Comparison of ENCODE assay signal across 26 cellular contexts in genomic region chr11:57368106-57368826, GRCh38. TPM values are rescaled to one million over a fixed set of nuclear protein-coding genes. Genes with fewer than 3 reads are reported as not detected.
A peak's percentile ranks its signal among the peaks of the same experiment; 100 is the strongest.
DNase-seq lines count a peak whose midpoint lies in the region; ATAC-seq and TF ChIP-seq lines count a peak whose summit lies in the region.
"Had no signal": no experiment of that assay in that cellular context is flagged by ENCODE, and none has a peak within 500 bp of the region (broad histone marks: within the 10 kb centered on the region; RNA-seq: fewer than 3 reads in every experiment).

No MANE protein-coding gene starts in this region.

- H3K9me3 Mint-ChIP-seq in dendritic cell treated with granulocyte-macrophage colony-stimulating factor and Interleukin-4, amounts not matched to agents 40 ng/mL and 50 ng/mL, for 4 days, result no peaks in the 10 kb centered on the region
- H3K9me3 Mint-ChIP-seq: stimulated activated naive CD8-positive, alpha-beta T cell treated with anti-CD3 and anti-CD28 coated beads, Interleukin-15, Interleukin-2, amounts not matched to agents 100 ng/mL and 50 ng/mL, for 24 hours had no signal

- H3K4me3 Mint-ChIP-seq in dendritic cell treated with granulocyte-macrophage colony-stimulating factor and Interleukin-4, amounts not matched to agents 40 ng/mL and 50 ng/mL, for 4 days, result no peak overlapping the region
- H3K4me3 Mint-ChIP-seq: brain; stimulated activated naive CD8-positive, alpha-beta T cell treated with anti-CD3 and anti-CD28 coated beads, Interleukin-15, Interleukin-2, amounts not matched to agents 100 ng/mL and 50 ng/mL, for 24 hours had no signal

- H3K9me3 ChIP-seq in thyroid gland, result no peaks in the 10 kb centered on the region
- H3K9me3 ChIP-seq: gastrocnemius medialis, sigmoid colon, SJSA1 had no signal

- 46 to 53% methylated on average over 11 to 12 of the region's 18 CpGs for WGBS in thyroid gland, 2 donors

- H3K27ac ChIP-seq in thyroid gland, result no peak overlapping the region
- H3K27ac ChIP-seq: gastrocnemius medialis, sigmoid colon, SJSA1 had no signal

- H3K4me3 ChIP-seq in thyroid gland (replicated peaks in 1 of 3), result no peak overlapping the region
- H3K4me3 ChIP-seq: gastrocnemius medialis, sigmoid colon, SJSA1 had no signal

- peaks cover 10% of the 10 kb centered on the region for H3K27me3 Mint-ChIP-seq in dendritic cell treated with granulocyte-macrophage colony-stimulating factor and Interleukin-4, amounts not matched to agents 40 ng/mL and 50 ng/mL, for 4 days

- H3K36me3 Mint-ChIP-seq in dendritic cell treated with granulocyte-macrophage colony-stimulating factor and Interleukin-4, amounts not matched to agents 40 ng/mL and 50 ng/mL, for 4 days (ENCODE audit: low read depth), result no peaks in the 10 kb centered on the region
- H3K36me3 Mint-ChIP-seq: brain had no signal

- no peaks in the 10 kb centered on the region for H3K27me3 ChIP-seq in thyroid gland
- H3K27me3 ChIP-seq: gastrocnemius medialis had no signal

- TF ChIP-seq CTCF in thyroid gland (IDR thresholded peaks at IDR 0.05), result no peak

- no peak for ATAC-seq in GM21447 (IDR thresholded peaks at IDR 0.05; ENCODE audit: unreplicated experiment)
- ATAC-seq: gastrocnemius medialis had no signal

- intact Hi-C loops in dendritic cell treated with granulocyte-macrophage colony-stimulating factor and Interleukin-4, amounts not matched to agents 40 ng/mL and 50 ng/mL, for 4 days (cut with micrococcal nuclease), result no loop called here
- intact Hi-C loops in thyroid gland (cut with DNase I), result no loop called here

- H3K4me1 Mint-ChIP-seq in dendritic cell treated with granulocyte-macrophage colony-stimulating factor and Interleukin-4, amounts not matched to agents 40 ng/mL and 50 ng/mL, for 4 days (ENCODE audit: low read depth), result peaks cover 37% of the 10 kb centered on the region

- no peaks in the 10 kb centered on the region for H3K36me3 ChIP-seq in thyroid gland
- H3K36me3 ChIP-seq: gastrocnemius medialis, sigmoid colon, SJSA1 had no signal

- DNase-seq in NCI-H82 (lab: John Stamatoyannopoulos, UW), result peak; percentile 79
- no peak for DNase-seq in NCI-H82 treated with DMSO at 0.1 percent for 48 hours (lab: John Stamatoyannopoulos, UW; ENCODE audit: unreplicated experiment)
- peak; percentile 99 for DNase-seq in NCI-H226
- DNase-seq in thyroid gland, result peak; percentile 58 to 63
- no peak for DNase-seq in GOT3 (lab: John Stamatoyannopoulos, UW)
- no peak for DNase-seq in EL
- DNase-seq: activated CD4-positive, CD25-positive, alpha-beta regulatory T cell; activated CD8-positive, alpha-beta memory T cell treated with anti-CD3 and anti-CD28 coated beads for 24 hours; C1 segment of cervical spinal cord; cortex of kidney; DND-41; gastrocnemius medialis; NCI-H1048; NCI-H2227 treated with DMSO at 0.1 percent for 48 hours; sigmoid colon; trophoblast cell had no signal

- TF ChIP-seq POLR2A in thyroid gland (IDR thresholded peaks at IDR 0.05), result no peak

- peak overlapping the region; percentile 59 for H3K27ac Mint-ChIP-seq in dendritic cell treated with granulocyte-macrophage colony-stimulating factor and Interleukin-4, amounts not matched to agents 40 ng/mL and 50 ng/mL, for 4 days
- H3K27ac Mint-ChIP-seq: brain; stimulated activated naive CD8-positive, alpha-beta T cell treated with anti-CD3 and anti-CD28 coated beads, Interleukin-15, Interleukin-2, amounts not matched to agents 100 ng/mL and 50 ng/mL, for 24 hours had no signal

- H3K4me1 ChIP-seq in thyroid gland, result peaks cover 7 to 10% of the 10 kb centered on the region in 2 donors
- H3K4me1 ChIP-seq: gastrocnemius medialis, sigmoid colon, SJSA1 had no signal

RNA-seq across cellular contexts. Expression of gene PRG3, which starts 12.7 kb away (rescaled TPM):
- not detected for total RNA-seq in thyroid gland
- total RNA-seq: A673; gastrocnemius medialis; H1; OCI-LY7; osteocyte; sigmoid colon; SJSA1; T-helper 2 cell treated with Interferon-gamma antibody and Interleukin-4, amounts not matched to agents 100 ng/mL and 5 ng/mL, for 36 hours had no signal

RNA-seq across cellular contexts. Expression of gene PRG2, which starts 22.2 kb away (rescaled TPM):
- total RNA-seq in thyroid gland, result under 1 TPM in 3 of 4 donors, not detected in 1; 0.22 to 0.94 (median 0.71) TPM
- total RNA-seq: A673, gastrocnemius medialis, H1, osteocyte, sigmoid colon, SJSA1 had no signal

RNA-seq across cellular contexts. Expression of gene P2RX3, which starts 30.1 kb away (rescaled TPM):
- total RNA-seq in thyroid gland, result not detected
- total RNA-seq: A673; gastrocnemius medialis; OCI-LY7; osteocyte; SJSA1; T-helper 2 cell treated with Interferon-gamma antibody and Interleukin-4, amounts not matched to agents 100 ng/mL and 5 ng/mL, for 36 hours had no signal

RNA-seq across cellular contexts. Expression of gene SSRP1, which starts 32.6 kb away (rescaled TPM):
- total RNA-seq in thyroid gland, result 10 to 100 TPM; 70.0 to 86.5 (median 78.1) TPM

RNA-seq across cellular contexts. Expression of gene TNKS1BP1, which starts 43.5 kb away (rescaled TPM):
- total RNA-seq in thyroid gland, result 100 to 1,000 TPM in 1 of 4 donors, 10 to 100 TPM in 3; 52.3 to 106 (median 85.2) TPM

Comparison
In these comparisons a context has a peak if more than half of its experiments do, and no peak if none do; other contexts are left out.
1. DNase-seq: peak in NCI-H82 (single experiment), NCI-H226 (single experiment) and thyroid gland (2 of 2); none in NCI-H82 treated with DMSO at 0.1 percent for 48 hours (single experiment), GOT3 (single experiment) and EL (single experiment).